8 cellular contexts compared by ENCODE assay signal in genomic region chr10:29590598-29591415, GRCh38. TPM values are rescaled to one million over a fixed set of nuclear protein-coding genes. Genes with fewer than 3 reads are reported as not detected.
DNase-seq lines count a peak whose midpoint lies in the region; TF ChIP-seq lines count a peak whose summit lies in the region.

No MANE protein-coding gene starts in this region.

- peak overlapping the region; percentile 67 for H3K27ac ChIP-seq in ectodermal cell (ENCODE audit: insufficient read depth, low read depth, low read length, poor library complexity, severe bottlenecking)

- H3K9me3 Mint-ChIP-seq in HFFc6 = no peaks in the 10 kb centered on the region
- peaks cover 3% of the 10 kb centered on the region for H3K9me3 Mint-ChIP-seq in mesothelial cell of epicardium

- peaks cover 51% of the 10 kb centered on the region for H3K4me1 Mint-ChIP-seq in HFFc6 (ENCODE audit: low read depth)
- peaks cover 57% of the 10 kb centered on the region for H3K4me1 Mint-ChIP-seq in mesothelial cell of epicardium

- H3K4me3 Mint-ChIP-seq in HFFc6 (peak overlapping the region; percentile 64), mesothelial cell of epicardium (no peak overlapping the region)

- H3K9me3 ChIP-seq in ectodermal cell (ENCODE audit: control insufficient read depth, low read length) = no peaks in the 10 kb centered on the region

- no peak overlapping the region for H3K4me3 ChIP-seq in ectodermal cell (ENCODE audit: insufficient read depth, low read depth, low read length)

- H3K27me3 ChIP-seq in ectodermal cell (ENCODE audit: control insufficient read depth, insufficient read depth, low read length, poor library complexity, severe bottlenecking) = no peaks in the 10 kb centered on the region

- H3K36me3 ChIP-seq in ectodermal cell (ENCODE audit: control insufficient read depth, insufficient read depth, low read length) = no peaks in the 10 kb centered on the region

- peaks cover 26% of the 10 kb centered on the region for H3K4me1 ChIP-seq in ectodermal cell (ENCODE audit: control insufficient read depth, insufficient read depth, low read length)

- peak; percentile 98 for TF ChIP-seq CTCF in HFFc6 (IDR thresholded peaks at IDR 0.05)
- TF ChIP-seq CTCF in mesothelial cell of epicardium (IDR thresholded peaks at IDR 0.05; ENCODE audit: unreplicated experiment) = peak; percentile 99

- H3K27ac Mint-ChIP-seq in HFFc6 (peak overlapping the region; percentile 73), mesothelial cell of epicardium (peak overlapping the region; percentile 97)

- WGBS in ectodermal cell, 2 experiments = 38 to 100% methylated on average over 1 to 2 of the region's 2 CpGs

- peaks cover 3% of the 10 kb centered on the region for H3K27me3 Mint-ChIP-seq in HFFc6 (ENCODE audit: insufficient read depth)
- no peaks in the 10 kb centered on the region for H3K27me3 Mint-ChIP-seq in mesothelial cell of epicardium (ENCODE audit: low read depth)

- H3K36me3 Mint-ChIP-seq in HFFc6 (ENCODE audit: low read depth) = no peaks in the 10 kb centered on the region
- H3K36me3 Mint-ChIP-seq in mesothelial cell of epicardium = peaks cover 12% of the 10 kb centered on the region

- DNase-seq in D341Med (ENCODE audit: low spot score) (peak; percentile 43), HFFc6 (peak; percentile 59), SIG-M5 (lab: John Stamatoyannopoulos, UW) (peak; percentile 2), mesothelial cell of epicardium (ENCODE audit: low spot score in 2 of 2, unreplicated experiment in 2 of 2) (no peak), NCI-H2107 treated with DMSO at 0.1 percent for 48 hours (lab: John Stamatoyannopoulos, UW; ENCODE audit: unreplicated experiment) (no peak), ureter (ENCODE audit: low spot score) (no peak)
- DNase-seq in activated effector memory CD4-positive, alpha-beta T cell treated with Interleukin-2 at 50 U/mL for 16 hours = no peak

RNA-seq across cellular contexts. Expression of gene SVIL, which starts 44.0 kb away (rescaled TPM):
- total RNA-seq in HFFc6 (2021; fragmentation: NEBNext Ultra II Directional; extraction: Animal tissue kit (Norgen Biotek cat#: 25700)) = under 1 TPM; 0.22 to 0.89 (median 0.48) TPM
- 31.9 TPM for polyA plus RNA-seq in ectodermal cell (2013, experiment 1 of 4)
- polyA plus RNA-seq in ectodermal cell (2013, experiment 2 of 4) = 31.4 TPM
- 35.4 TPM for polyA plus RNA-seq in ectodermal cell (2013, experiment 3 of 4)
- 26.7 TPM for polyA plus RNA-seq in ectodermal cell (2013, experiment 4 of 4)
- total RNA-seq in mesothelial cell of epicardium (281 to 302 TPM (median 293 TPM) in 3 replicates), ureter (209 TPM)

Comparison
In these comparisons a context has a peak if more than half of its experiments do, and no peak if none do; other contexts are left out.
1. DNase-seq: peak in D341Med (single experiment), HFFc6 (single experiment) and SIG-M5 (single experiment); none in mesothelial cell of epicardium (0 of 2), NCI-H2107 treated with DMSO at 0.1 percent for 48 hours (single experiment), activated effector memory CD4-positive, alpha-beta T cell treated with Interleukin-2 at 50 U/mL for 16 hours (single experiment) and ureter (single experiment).
2. RNA of gene SVIL, which starts 44.0 kb away (total RNA-seq): 281 to 302 TPM in mesothelial cell of epicardium and 209 TPM in ureter (single experiment); 0.22 to 0.89 TPM in HFFc6; every median in the first group is over 100 times any median in the second.